ENCODE assay signal across 27 cellular contexts in the genomic region with DNA sequence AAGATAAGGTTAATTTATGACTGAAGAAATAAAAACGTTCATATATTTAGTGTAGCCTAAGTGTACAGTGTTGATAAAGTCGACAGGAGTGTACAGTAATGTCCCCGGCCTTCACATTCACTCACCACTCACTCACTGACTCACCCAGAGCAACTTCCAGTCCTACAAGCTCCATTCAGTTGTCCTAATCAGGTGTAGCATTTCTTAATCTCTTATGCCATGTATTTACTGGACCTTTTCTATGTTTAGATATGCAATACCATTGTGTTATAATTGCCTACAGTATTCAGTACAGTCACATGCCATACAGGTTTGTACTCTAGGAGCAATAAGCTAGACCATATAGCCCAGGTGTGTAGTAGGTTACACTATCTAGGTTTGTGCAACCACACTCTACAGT.
DNase-seq lines count a peak whose midpoint lies in the region; ATAC-seq, FAIRE-seq and TF ChIP-seq lines count a peak whose summit lies in the region.
"Had no signal": no experiment of that assay in that cellular context is flagged by ENCODE, and none has a peak within 500 bp of the region (broad histone marks: within the 10 kb centered on the region; RNA-seq: fewer than 3 reads in every experiment).

No MANE protein-coding gene starts in this region.

- H3K9me3 Mint-ChIP-seq in CD4-positive, alpha-beta T cell: no peaks in the 10 kb centered on the region

- H3K4me1 Mint-ChIP-seq in CD4-positive, alpha-beta T cell (ENCODE audit: low read depth): peaks cover 5% of the 10 kb centered on the region
- H3K4me1 Mint-ChIP-seq: CD4-positive, alpha-beta memory T cell; CD8-positive, alpha-beta memory T cell had no signal

- no peak overlapping the region for H2AFZ ChIP-seq in PC-3 (ENCODE audit: low read length)

- no peaks in the 10 kb centered on the region for H4K20me1 ChIP-seq in PC-3 (ENCODE audit: low read length)
- H4K20me1 ChIP-seq: BLaER1 treated with 17β-estradiol and CSF1 and Interleukin-3, amounts not matched to agents 10 nM and 100 nM had no signal

- H3K4me3 ChIP-seq in PC-3 (ENCODE audit: low read length) (no peak overlapping the region), bronchial epithelial cell (ENCODE audit: low read depth, low read length) (no peak overlapping the region)
- H3K4me3 ChIP-seq: A549; BLaER1 treated with 17β-estradiol and CSF1 and Interleukin-3, amounts not matched to agents 10 nM and 100 nM; GM12878 had no signal

- H3K79me2 ChIP-seq in PC-3 (ENCODE audit: low read length): no peaks in the 10 kb centered on the region

- no peak overlapping the region for H3K9ac ChIP-seq in PC-3 (ENCODE audit: low read length)
- H3K9ac ChIP-seq: BLaER1 treated with 17β-estradiol and CSF1 and Interleukin-3, amounts not matched to agents 10 nM and 100 nM had no signal

- H3K27me3 Mint-ChIP-seq in CD4-positive, alpha-beta T cell: no peaks in the 10 kb centered on the region
- H3K27me3 Mint-ChIP-seq: B cell; CD4-positive, alpha-beta memory T cell; CD8-positive, alpha-beta memory T cell had no signal

- intact Hi-C loops in PC-3 (cut with micrococcal nuclease): no loop called here
- intact Hi-C loops in CD4-positive, alpha-beta T cell (cut with DNase I, micrococcal nuclease): no loop called here

- H3K9me3 ChIP-seq in PC-3 (ENCODE audit: low read length): no peaks in the 10 kb centered on the region
- H3K9me3 ChIP-seq in CD4-positive, alpha-beta T cell (ENCODE audit: control insufficient read depth, low read length): no peaks in the 10 kb centered on the region
- H3K9me3 ChIP-seq: A549; BLaER1 treated with 17β-estradiol and CSF1 and Interleukin-3, amounts not matched to agents 10 nM and 100 nM had no signal

- no peak overlapping the region for H3K27ac Mint-ChIP-seq in CD4-positive, alpha-beta T cell
- H3K27ac Mint-ChIP-seq: B cell; CD4-positive, alpha-beta memory T cell; CD8-positive, alpha-beta memory T cell had no signal

- no peak for FAIRE-seq in bronchial epithelial cell (lab: Jason Lieb, UNC)
- FAIRE-seq: A549, GM12878, GM12892, GM18507 had no signal

- no peaks in the 10 kb centered on the region for H3F3A ChIP-seq in PC-3 (ENCODE audit: low read length, unreplicated experiment)

- H3K27ac ChIP-seq in PC-3 (ENCODE audit: low read length): no peak overlapping the region
- no peak overlapping the region for H3K27ac ChIP-seq in CD4-positive, alpha-beta T cell (ENCODE audit: low read depth, low read length)
- H3K27ac ChIP-seq: 22Rv1; A549; BLaER1 treated with 17β-estradiol and CSF1 and Interleukin-3, amounts not matched to agents 10 nM and 100 nM; C4-2B had no signal

- CTCF ChIA-PET in PC-3 (lab: Charles Lee): no interaction called here
- CTCF ChIA-PET in CD4-positive, alpha-beta T cell (lab: Charles Lee): no interaction called here

- no peaks in the 10 kb centered on the region for H3K27me3 ChIP-seq in PC-3 (ENCODE audit: low read length)
- no peaks in the 10 kb centered on the region for H3K27me3 ChIP-seq in bronchial epithelial cell (ENCODE audit: control insufficient read depth, insufficient read depth, low read length)
- H3K27me3 ChIP-seq in CD4-positive, alpha-beta T cell (ENCODE audit: control insufficient read depth, insufficient read depth, low read length): no peaks in the 10 kb centered on the region
- H3K27me3 ChIP-seq: BLaER1 treated with 17β-estradiol and CSF1 and Interleukin-3, amounts not matched to agents 10 nM and 100 nM had no signal

- BruUV-seq in PC-3 (replicated peaks; lab: Mats Ljungman, UMichigan): no TSS peak

- no peaks in the 10 kb centered on the region for H3K9me2 ChIP-seq in PC-3 (replicated peaks; ENCODE audit: low read length)

- H3K4me3 Mint-ChIP-seq in CD4-positive, alpha-beta T cell: no peak overlapping the region
- H3K4me3 Mint-ChIP-seq: B cell; CD4-positive, alpha-beta memory T cell; CD8-positive, alpha-beta memory T cell had no signal

- 0 out of 2 replicates have a peak, but pooled peaks cover 4% of the 10 kb centered on the region for H3K4me1 ChIP-seq in PC-3 (ENCODE audit: insufficient read depth, low read length)
- H3K4me1 ChIP-seq: A549 had no signal

- H3K36me3 Mint-ChIP-seq in CD4-positive, alpha-beta T cell (ENCODE audit: low read depth): peaks cover 5% of the 10 kb centered on the region
- H3K36me3 Mint-ChIP-seq: CD8-positive, alpha-beta memory T cell had no signal

- no peak for TF ChIP-seq CTCF in PC-3 (conservative IDR thresholded peaks at IDR 0.05; ENCODE audit: low read depth, low read length)
- TF ChIP-seq CTCF in bronchial epithelial cell (IDR thresholded peaks at IDR 0.05; ENCODE audit: insufficient read depth, low read length, severe bottlenecking): no peak
- no peak for TF ChIP-seq CTCF in CD4-positive, alpha-beta T cell (IDR thresholded peaks at IDR 0.05)

- ATAC-seq in PC-3: peak; percentile 40; the same call in 1 of the 2 replicates
- peak; percentile 95 for ATAC-seq in esophagus mucosa
- ATAC-seq in CD4-positive, alpha-beta T cell (ENCODE audit: poor library complexity): no peak
- ATAC-seq in GM21737 (IDR thresholded peaks at IDR 0.05; ENCODE audit: unreplicated experiment): no peak
- ATAC-seq: A549, GM12878 had no signal

- POLR2A ChIA-PET in PC-3 (lab: Charles Lee; ENCODE audit: unreplicated experiment): no interaction called here
- POLR2A ChIA-PET in CD4-positive, alpha-beta T cell (lab: Charles Lee): no interaction called here

- DNase-seq in HT1080 (ENCODE audit: low read depth): peak; percentile 10
- DNase-seq in PC-3: peak; percentile 37
- DNase-seq in bronchial epithelial cell (ENCODE audit: low read depth): peak; percentile 9
- DNase-seq in UCSD-AML1 (lab: John Stamatoyannopoulos, UW; ENCODE audit: unreplicated experiment): no peak
- DNase-seq in CD4-positive, alpha-beta T cell: no peak
- DNase-seq in SIG-M5 (lab: John Stamatoyannopoulos, UW): no peak
- DNase-seq: AML-193; CD4-positive, alpha-beta memory T cell; CD8-positive, alpha-beta memory T cell; COR-L47; DMS 273 treated with DMSO at 0.1 percent for 48 hours; DMS153; DMS53; DMS79; DND-41; EL; GDM1 had no signal

- H3K4me2 ChIP-seq in PC-3 (ENCODE audit: low read length): no peak overlapping the region
- H3K4me2 ChIP-seq: A549; BLaER1 treated with 17β-estradiol and CSF1 and Interleukin-3, amounts not matched to agents 10 nM and 100 nM had no signal

- no peaks in the 10 kb centered on the region for H3K36me3 ChIP-seq in PC-3 (ENCODE audit: low read depth, low read length)
- H3K36me3 ChIP-seq in bronchial epithelial cell (ENCODE audit: control insufficient read depth, insufficient read depth, low read length): no peaks in the 10 kb centered on the region
- H3K36me3 ChIP-seq: BLaER1 treated with 17β-estradiol and CSF1 and Interleukin-3, amounts not matched to agents 10 nM and 100 nM had no signal

Comparison
In these comparisons a context has a peak if more than half of its experiments do, and no peak if none do; other contexts are left out.
1. DNase-seq: peak in HT1080 (single experiment), PC-3 (single experiment) and bronchial epithelial cell (single experiment); none in UCSD-AML1 (single experiment), CD4-positive, alpha-beta T cell (0 of 10) and SIG-M5 (single experiment).
2. ATAC-seq: peak in PC-3 (single experiment) and esophagus mucosa (single experiment); none in CD4-positive, alpha-beta T cell (single experiment) and GM21737 (single experiment).